ENCODE assay signal across 27 cellular contexts in the genomic region with DNA sequence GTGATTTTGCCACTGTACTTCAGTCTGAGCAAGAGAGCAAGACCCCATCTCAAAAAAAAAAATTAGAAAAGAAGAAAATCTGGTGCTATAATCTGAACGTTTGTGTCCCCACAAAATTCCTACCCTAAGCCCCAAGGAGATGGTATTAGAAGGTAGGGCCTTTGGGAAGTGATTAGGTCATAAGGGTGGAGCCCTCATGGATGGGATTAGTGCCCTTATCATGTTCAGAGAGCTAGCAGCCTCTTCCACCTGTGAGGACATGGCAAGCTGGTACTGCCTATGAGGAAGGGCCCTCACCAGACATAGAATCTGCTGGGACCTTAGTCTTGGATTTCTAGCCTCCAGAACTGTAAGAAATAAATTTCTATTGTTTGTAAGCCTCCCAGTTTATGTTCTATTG.
"Had no signal": no experiment of that assay in that cellular context is flagged by ENCODE, and none has a peak within 500 bp of the region (broad histone marks: within the 10 kb centered on the region; RNA-seq: fewer than 3 reads in every experiment).

No MANE protein-coding gene starts in this region.

- H3K4me1 Mint-ChIP-seq: activated T-helper 17 cell treated with anti-CD3 and anti-CD28 coated beads, Interleukin-2, amount 50 U/mL, for 72 hours; central memory CD8-positive, alpha-beta T cell had no signal

- H3K9me3 ChIP-seq: esophagus muscularis mucosa, gastrocnemius medialis, heart left ventricle had no signal

- H3K4me3 Mint-ChIP-seq: activated CD4-positive, alpha-beta memory T cell treated with anti-CD3 and anti-CD28 coated beads, Interleukin-2, amount 10 ng/mL, durations not matched to agents 7 days and 5 days; activated CD4-positive, alpha-beta T cell treated with anti-CD3 and anti-CD28 coated beads for 36 hours; activated CD4-positive, alpha-beta T cell treated with anti-CD3 and anti-CD28 coated beads, Interleukin-2, amount 10 ng/mL, durations not matched to agents 24 days and 14 days; activated naive CD8-positive, alpha-beta T cell; activated T-cell treated with anti-CD3 and anti-CD28 coated beads, Interleukin-2, amount 50 U/mL, for 4 hours; activated T-helper 17 cell treated with anti-CD3 and anti-CD28 coated beads, Interleukin-2, amount 50 U/mL, for 72 hours; central memory CD8-positive, alpha-beta T cell; effector memory CD8-positive, alpha-beta T cell had no signal

- H3K27ac ChIP-seq: brain microvascular endothelial cell, foreskin keratinocyte had no signal

- H3K9me3 Mint-ChIP-seq: activated CD4-positive, alpha-beta memory T cell treated with anti-CD3 and anti-CD28 coated beads, Interleukin-2, amount 10 ng/mL, durations not matched to agents 7 days and 5 days; activated CD4-positive, alpha-beta T cell treated with anti-CD3 and anti-CD28 coated beads, Interleukin-2, amount 10 ng/mL, durations not matched to agents 24 days and 14 days; activated T-cell treated with anti-CD3 and anti-CD28 coated beads, Interleukin-2, amount 50 U/mL, for 4 hours; activated T-helper 17 cell treated with anti-CD3 and anti-CD28 coated beads, Interleukin-2, amount 50 U/mL, for 72 hours; central memory CD8-positive, alpha-beta T cell; effector memory CD8-positive, alpha-beta T cell had no signal

- H3K27me3 Mint-ChIP-seq: activated CD4-positive, alpha-beta memory T cell treated with anti-CD3 and anti-CD28 coated beads, Interleukin-2, amount 10 ng/mL, durations not matched to agents 7 days and 5 days; activated CD4-positive, alpha-beta T cell treated with anti-CD3 and anti-CD28 coated beads for 36 hours; activated CD4-positive, alpha-beta T cell treated with anti-CD3 and anti-CD28 coated beads, Interleukin-2, amount 10 ng/mL, durations not matched to agents 24 days and 14 days; activated naive CD8-positive, alpha-beta T cell; activated T-helper 17 cell treated with anti-CD3 and anti-CD28 coated beads, Interleukin-2, amount 50 U/mL, for 72 hours; central memory CD8-positive, alpha-beta T cell had no signal

- H3K4me3 ChIP-seq: esophagus muscularis mucosa, gastrocnemius medialis, heart left ventricle had no signal

- ATAC-seq: activated CD4-positive, alpha-beta T cell treated with anti-CD3 and anti-CD28 coated beads for 36 hours; activated T-cell treated with anti-CD3 and anti-CD28 coated beads, Interleukin-2, amount 50 U/mL, for 4 hours; activated T-helper 17 cell treated with anti-CD3 and anti-CD28 coated beads, Interleukin-2, amount 50 U/mL, for 72 hours; effector memory CD8-positive, alpha-beta T cell; foreskin keratinocyte; gastrocnemius medialis; heart left ventricle had no signal

- DNase-seq: activated CD4-positive, alpha-beta memory T cell treated with anti-CD3 and anti-CD28 coated beads, Interleukin-2, amount 10 ng/mL, durations not matched to agents 7 days and 5 days; activated CD4-positive, alpha-beta T cell treated with anti-CD3 and anti-CD28 coated beads for 36 hours; activated CD4-positive, alpha-beta T cell treated with anti-CD3 and anti-CD28 coated beads, Interleukin-2, amount 10 ng/mL, durations not matched to agents 24 days and 14 days; activated CD4-positive, alpha-beta T cell treated with anti-CD3 and anti-CD28 coated beads, Interleukin-2, amount 50 U/mL, for 4 hours; activated CD4-positive, CD25-positive, alpha-beta regulatory T cell; activated CD4-positive, CD25-positive, alpha-beta regulatory T cell treated with anti-CD3 and anti-CD28 coated beads, Interleukin-2, amount 50 U/mL, for 72 hours; activated effector memory CD4-positive, alpha-beta T cell treated with Interleukin-2 at 50 U/mL for 16 hours; activated gamma-delta T cell treated with Interleukin-2 at 50 U/mL for 16 hours; activated naive CD4-positive, alpha-beta T cell treated with anti-CD3 and anti-CD28 coated beads, Interleukin-2, amount 50 U/mL, for 16 hours; activated naive CD4-positive, alpha-beta T cell treated with Interleukin-2 at 50 U/mL for 16 hours; activated T-cell treated with anti-CD3 and anti-CD28 coated beads, Interleukin-2, amount 50 U/mL, for 4 hours; amniotic stem cell; anterior cingulate cortex; brain microvascular endothelial cell; cortex of kidney; dermis blood vessel endothelial cell; effector CD4-positive, alpha-beta T cell; effector memory CD8-positive, alpha-beta T cell; foreskin keratinocyte; gastrocnemius medialis; glutamatergic neuron; heart left ventricle; T-helper 2 cell had no signal

- H3K27ac Mint-ChIP-seq: activated CD4-positive, alpha-beta memory T cell treated with anti-CD3 and anti-CD28 coated beads, Interleukin-2, amount 10 ng/mL, durations not matched to agents 7 days and 5 days; activated CD4-positive, alpha-beta T cell treated with anti-CD3 and anti-CD28 coated beads, Interleukin-2, amount 10 ng/mL, durations not matched to agents 24 days and 14 days; activated naive CD8-positive, alpha-beta T cell had no signal

- H3K27me3 ChIP-seq: brain microvascular endothelial cell, esophagus muscularis mucosa, foreskin keratinocyte, gastrocnemius medialis, heart left ventricle had no signal

- H3K36me3 Mint-ChIP-seq: activated naive CD8-positive, alpha-beta T cell had no signal

- H3K36me3 ChIP-seq: brain microvascular endothelial cell, esophagus muscularis mucosa, gastrocnemius medialis, heart left ventricle had no signal
